Comparison of ENCODE assay signal across 23 cellular contexts in the genomic region with DNA sequence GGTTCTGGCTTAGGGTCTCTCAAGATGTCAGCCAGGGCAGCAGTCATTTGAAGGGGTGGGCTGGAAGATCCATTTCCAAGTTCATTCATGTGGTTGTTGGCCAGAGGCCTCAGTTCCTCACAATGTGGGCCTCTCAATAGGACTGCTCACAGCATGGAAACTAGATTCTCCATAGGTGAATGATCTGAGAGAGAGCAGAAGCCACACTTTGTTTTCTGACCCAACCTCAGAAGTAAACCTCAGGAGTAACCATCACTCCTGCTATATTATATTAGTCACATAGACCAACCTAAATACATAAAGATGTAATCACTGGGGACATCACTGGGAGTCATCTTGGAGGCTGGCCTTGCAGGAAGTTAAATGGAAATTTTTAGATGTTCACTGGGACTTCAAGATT. TPM values are rescaled to one million over a fixed set of nuclear protein-coding genes. Genes with fewer than 3 reads are reported as not detected.
"Had no signal": no experiment of that assay in that cellular context is flagged by ENCODE, and none has a peak within 500 bp of the region (broad histone marks: within the 10 kb centered on the region; RNA-seq: fewer than 3 reads in every experiment).

No MANE protein-coding gene starts in this region.

- H3K4me1 Mint-ChIP-seq: neural crest cell, WTC11 had no signal

- DNase-seq: activated CD4-positive, alpha-beta T cell treated with anti-CD3 and anti-CD28 coated beads, Interleukin-2, amount 50 U/mL, for 4 hours; activated CD8-positive, alpha-beta memory T cell treated with anti-CD3 and anti-CD28 coated beads, Interleukin-2, amount 50 U/mL, for 4 hours; activated effector memory CD4-positive, alpha-beta T cell treated with anti-CD3 and anti-CD28 coated beads, Interleukin-2, amount 50 U/mL, for 16 hours; anterior cingulate cortex; brain microvascular endothelial cell; cortex of kidney; effector CD4-positive, alpha-beta T cell; mammary epithelial cell; psoas muscle; right lobe of liver; stimulated activated CD4-positive, alpha-beta T cell treated with anti-CD3 and anti-CD28 coated beads, Interleukin-4, amount 100 ng/mL, for 4 hours; stimulated activated CD8-positive, alpha-beta memory T cell treated with anti-CD3 and anti-CD28 coated beads, Interleukin-4, amount 100 ng/mL, for 48 hours had no signal

- H3K36me3 Mint-ChIP-seq: WTC11 had no signal

- H3K4me3 Mint-ChIP-seq: activated naive CD8-positive, alpha-beta T cell; central memory CD8-positive, alpha-beta T cell; neural crest cell; T-helper 1 cell treated with Interleukin-12 subunit alpha and Interleukin-12 subunit beta and Interleukin-4 antibody, amounts not matched to agents 30 μg/mL and 1 μg/mL, for 36 hours; WTC11 had no signal

- H3K27ac Mint-ChIP-seq: T-helper 1 cell treated with Interleukin-12 subunit alpha and Interleukin-12 subunit beta and Interleukin-4 antibody, amounts not matched to agents 30 μg/mL and 1 μg/mL, for 36 hours; WTC11 had no signal

- H3K9me3 Mint-ChIP-seq: central memory CD8-positive, alpha-beta T cell; neural crest cell; T-helper 1 cell treated with Interleukin-12 subunit alpha and Interleukin-12 subunit beta and Interleukin-4 antibody, amounts not matched to agents 30 μg/mL and 1 μg/mL, for 36 hours; WTC11 had no signal

- H3K27me3 Mint-ChIP-seq: activated naive CD8-positive, alpha-beta T cell; central memory CD8-positive, alpha-beta T cell had no signal

- ATAC-seq: left lobe of liver, psoas muscle, right lobe of liver, WTC11 had no signal

RNA-seq across cellular contexts. Expression of a gene that starts 46.2 kb away (rescaled TPM):
- total RNA-seq: esophagus muscularis mucosa, hepatocyte, left lobe of liver, mammary epithelial cell, neural crest cell, osteocyte, right lobe of liver, smooth muscle cell had no signal
- polyA plus RNA-seq: keratinocyte, mammary epithelial cell had no signal
